In the genomic region with DNA sequence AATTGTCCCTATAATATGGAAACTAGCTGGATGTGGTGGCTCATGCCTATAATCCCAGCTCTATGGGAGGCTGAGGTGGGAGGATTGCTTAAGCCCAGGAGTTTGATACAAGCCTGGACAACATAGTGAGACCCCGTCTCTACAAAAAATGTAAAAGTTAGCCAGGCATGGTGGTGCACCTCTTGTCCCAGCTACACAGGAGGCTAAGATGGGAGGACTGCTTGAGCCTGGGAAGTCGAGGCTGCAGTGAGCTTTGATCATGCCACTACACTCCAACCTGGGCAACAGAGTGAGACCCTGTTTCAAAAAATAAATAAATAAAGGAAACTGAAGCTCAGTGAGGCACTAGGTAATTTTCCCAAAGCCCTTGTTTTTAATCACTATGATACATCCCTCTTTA, we compare ENCODE assay signal across 35 cellular contexts.
"Had no signal": no experiment of that assay in that cellular context is flagged by ENCODE, and none has a peak within 500 bp of the region (broad histone marks: within the 10 kb centered on the region; RNA-seq: fewer than 3 reads in every experiment).

No MANE protein-coding gene starts in this region.

- DNase-seq: Karpas-422, Kasumi-1, MG63, MM.1S, MV-4-11, NCI-H1048, NCI-H1092, NCI-H1092 treated with DMSO at 0.1 percent for 48 hours, NCI-H1105, NCI-H1105 treated with DMSO at 0.1 percent for 48 hours, NCI-H1417, NCI-H1417 treated with DMSO at 0.1 percent for 48 hours, NCI-H1436, NCI-H1436 treated with DMSO at 0.1 percent for 48 hours, NCI-H146, NCI-H1694, NCI-H1694 treated with DMSO at 0.1 percent for 48 hours, NCI-H187, NCI-H187 treated with DMSO at 0.1 percent for 48 hours, NCI-H1930, NCI-H2029, NCI-H2029 treated with DMSO at 0.1 percent for 48 hours, NCI-H2081, NCI-H2081 treated with DMSO at 0.1 percent for 48 hours, NCI-H2107, NCI-H2171, NCI-H2171 treated with DMSO at 0.1 percent for 48 hours, NCI-H2227 treated with DMSO at 0.1 percent for 48 hours, NCI-H226, NCI-H345, NCI-H446, NCI-H446 treated with DMSO at 0.1 percent for 48 hours, NCI-H510A, NCI-H510A treated with DMSO at 0.1 percent for 48 hours had no signal

- H3K9me3 ChIP-seq: MG63 had no signal

- H3K4me3 ChIP-seq: MG63 had no signal

- H3K27ac ChIP-seq: KMS-11 had no signal
